1 cellular context compared by ENCODE assay signal in the genomic region with DNA sequence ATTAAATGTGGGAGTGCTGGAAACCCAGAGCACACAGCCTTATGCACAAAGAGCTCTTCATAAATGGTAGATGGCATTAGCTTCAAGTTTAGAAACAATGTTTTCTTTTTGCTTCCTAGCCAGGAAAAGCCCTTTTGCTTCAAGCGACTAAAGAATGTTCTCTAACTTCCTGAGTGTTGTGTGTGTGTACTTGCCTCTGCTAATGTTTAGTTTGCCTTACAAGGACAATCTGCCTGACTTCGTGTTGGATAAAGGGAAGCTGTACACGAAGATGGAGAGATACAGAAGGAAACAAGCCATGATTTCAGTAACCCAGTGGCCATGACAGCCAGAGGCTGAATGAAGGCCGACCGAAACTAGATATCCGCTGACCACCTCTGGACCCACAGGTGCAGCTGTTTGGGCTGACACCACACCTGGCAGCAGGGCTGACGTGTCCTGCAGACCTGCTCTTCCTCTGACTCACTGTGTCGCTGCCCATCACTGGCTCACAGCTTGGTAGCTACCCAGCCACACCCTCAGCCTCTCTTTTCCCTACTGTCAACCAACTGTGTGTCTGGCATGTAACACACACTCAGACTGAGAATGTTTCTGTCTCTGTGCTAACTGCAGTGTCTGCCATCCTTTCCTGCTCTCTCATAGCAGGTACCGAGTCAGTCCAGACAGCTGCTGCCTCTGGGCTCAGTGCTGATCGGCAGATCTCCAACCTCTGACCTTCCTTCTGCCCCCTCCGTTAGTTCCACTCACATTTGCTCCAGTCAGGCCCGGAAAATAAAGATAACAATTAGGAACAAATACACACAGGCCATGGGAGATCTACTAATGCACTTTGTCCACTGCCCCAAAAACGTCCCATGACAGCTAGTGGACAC. TPM values are rescaled to one million over a fixed set of nuclear protein-coding genes. Genes with fewer than 3 reads are reported as not detected.
"Had no signal": no experiment of that assay in that cellular context is flagged by ENCODE, and none has a peak within 500 bp of the region (broad histone marks: within the 10 kb centered on the region; RNA-seq: fewer than 3 reads in every experiment).

No MANE protein-coding gene starts in this region.

RNA-seq across cellular contexts. Expression of a gene that starts 59.0 kb away (rescaled TPM):
- polyA plus RNA-seq: immature natural killer cell had no signal
